28 cellular contexts compared by ENCODE assay signal in the genomic region with DNA sequence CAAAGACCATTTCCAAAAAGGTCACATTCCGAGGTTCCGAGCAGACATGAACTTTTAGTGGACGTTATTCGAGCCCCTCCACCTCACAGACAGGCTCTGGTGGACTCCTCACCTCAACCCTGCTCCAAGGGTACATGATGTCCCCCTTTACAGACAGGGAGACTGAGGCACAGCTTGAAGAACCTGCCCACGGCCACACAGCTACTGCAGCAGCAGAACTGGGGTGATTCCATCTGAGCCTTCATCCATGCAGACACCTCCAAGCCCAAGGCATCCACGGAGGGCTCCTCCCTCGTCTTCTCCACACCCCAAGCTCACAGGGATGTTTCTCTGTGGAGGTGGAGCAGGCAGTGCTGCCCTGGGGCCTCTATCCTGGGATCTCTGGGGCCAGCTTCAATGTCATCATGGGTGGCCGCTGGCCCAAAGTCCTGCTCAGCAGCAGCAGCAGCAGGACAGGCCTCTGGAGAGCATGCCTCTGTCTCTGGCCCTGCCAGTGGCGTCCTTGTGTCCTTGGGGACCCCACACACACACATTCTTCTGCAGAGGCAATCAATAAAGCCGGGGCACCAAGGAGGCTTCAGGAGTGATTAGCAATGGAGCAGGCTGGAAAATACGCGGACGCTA. TPM values are rescaled to one million over a fixed set of nuclear protein-coding genes. Genes with fewer than 3 reads are reported as not detected.
A peak's percentile ranks its signal among the peaks of the same experiment; 100 is the strongest.
DNase-seq lines count a peak whose midpoint lies in the region; ATAC-seq and TF ChIP-seq lines count a peak whose summit lies in the region.
"Had no signal": no experiment of that assay in that cellular context is flagged by ENCODE, and none has a peak within 500 bp of the region (broad histone marks: within the 10 kb centered on the region; RNA-seq: fewer than 3 reads in every experiment).

No MANE protein-coding gene starts in this region.

- H2AFZ ChIP-seq in neuronal stem cell (ENCODE audit: low read length): no peak overlapping the region
- H2AFZ ChIP-seq: hepatocyte had no signal

- H3K4me3 ChIP-seq in ascending aorta: no peak overlapping the region
- H3K4me3 ChIP-seq in neuronal stem cell (ENCODE audit: low read length in 2 of 2): no peak overlapping the region
- H3K4me3 ChIP-seq in thoracic aorta: no peak overlapping the region
- H3K4me3 ChIP-seq in mucosa of descending colon: no peak overlapping the region
- H3K4me3 ChIP-seq: esophagus squamous epithelium, hepatocyte, SK-N-MC had no signal

- H3K9me3 ChIP-seq in ascending aorta (no peaks in the 10 kb centered on the region), neuronal stem cell (replicated peaks in 1 of 2; ENCODE audit: control insufficient read depth in 2 of 2, insufficient read depth in 1 of 2, low read depth in 1 of 2, low read length in 2 of 2) (peaks cover 0 to 14% of the 10 kb centered on the region in 2 donors), thoracic aorta (no peaks in the 10 kb centered on the region), mucosa of descending colon (no peaks in the 10 kb centered on the region)
- H3K9me3 ChIP-seq: esophagus squamous epithelium had no signal

- no CpG with 5 or more reads among the region's 13 CpGs for WGBS in neuronal stem cell (ENCODE audit: extremely low coverage in 2 of 2, insufficient read length in 2 of 2, insufficient replicate concordance in 1 of 2), 2 donors

- no peak overlapping the region for H4K91ac ChIP-seq in neuronal stem cell (ENCODE audit: low read depth, low read length, poor library complexity)

- H3K4me2 ChIP-seq in neuronal stem cell (ENCODE audit: insufficient read depth, low read length, poor library complexity, severe bottlenecking): no peak overlapping the region
- H3K4me2 ChIP-seq: hepatocyte had no signal

- no peak overlapping the region for H2AK5ac ChIP-seq in neuronal stem cell (ENCODE audit: low read depth, low read length)

- DNase-seq in activated effector memory CD4-positive, alpha-beta T cell treated with anti-CD3 and anti-CD28 coated beads, Interleukin-2, amount 50 U/mL, for 16 hours: peak; percentile 30
- no peak for DNase-seq in activated effector memory CD4-positive, alpha-beta T cell treated with Interleukin-2 at 50 U/mL for 16 hours
- DNase-seq in ascending aorta (ENCODE audit: low spot score in 2 of 2) (peak in 1 of 2 donors; percentile 59), neuronal stem cell (ENCODE audit: low spot score) (no peak), thoracic aorta (ENCODE audit: low spot score) (no peak), HK-2 (ENCODE audit: unreplicated experiment) (no peak), GM10266 (ENCODE audit: extremely low spot score) (no peak), mucosa of descending colon (no peak)
- DNase-seq: 8988T; activated CD8-positive, alpha-beta T cell treated with anti-CD3 and anti-CD28 coated beads for 36 hours; CD4-positive, alpha-beta memory T cell; DMS 273 treated with DMSO at 0.1 percent for 48 hours; esophagus squamous epithelium; foreskin melanocyte; KG1; left colon; mesendoderm; MM.1S; naive B cell; NCI-H2081; NCI-H2227 treated with DMSO at 0.1 percent for 48 hours; NCI-H526 treated with DMSO at 0.1 percent for 48 hours; stimulated activated CD4-positive, alpha-beta T cell treated with anti-CD3 and anti-CD28 coated beads, Interleukin-4, amount 100 ng/mL, for 24 hours; T-helper 17 cell had no signal

- H3K4me1 ChIP-seq in ascending aorta: peaks cover 0 to 10% of the 10 kb centered on the region in 2 donors
- peaks cover 3 to 4% of the 10 kb centered on the region in 2 donors for H3K4me1 ChIP-seq in neuronal stem cell (ENCODE audit: control insufficient read depth in 2 of 2, insufficient read depth in 1 of 2, low read depth in 1 of 2, low read length in 2 of 2)
- peaks cover 5 to 34% of the 10 kb centered on the region in 2 donors for H3K4me1 ChIP-seq in thoracic aorta (ENCODE audit: control insufficient read depth in 1 of 2, low read depth in 2 of 2)
- no peaks in the 10 kb centered on the region for H3K4me1 ChIP-seq in mucosa of descending colon (ENCODE audit: low read depth)

- H4K8ac ChIP-seq in neuronal stem cell (ENCODE audit: low read depth, low read length): no peak overlapping the region

- no peak overlapping the region for H3K9ac ChIP-seq in neuronal stem cell (ENCODE audit: low read depth, low read length, poor library complexity)

- peak overlapping the region; percentile 36 to 66 for H3K27ac ChIP-seq in ascending aorta
- H3K27ac ChIP-seq in neuronal stem cell (replicated peaks; ENCODE audit: low read length): no peak overlapping the region
- peak overlapping the region; percentile 4 to 45 for H3K27ac ChIP-seq in thoracic aorta
- H3K27ac ChIP-seq: esophagus squamous epithelium, hepatocyte, SK-N-MC had no signal

- ATAC-seq in thoracic aorta (ENCODE audit: insufficient number of reproducible peaks, low FRiP score, low read depth) (no peak), mucosa of descending colon (no peak)
- ATAC-seq: activated CD8-positive, alpha-beta T cell treated with anti-CD3 and anti-CD28 coated beads for 36 hours; activated T-helper 17 cell treated with anti-CD3 and anti-CD28 coated beads, Interleukin-2, amount 50 U/mL, for 72 hours; stimulated activated effector memory CD8-positive, alpha-beta T cell treated with anti-CD3 and anti-CD28 coated beads, Interleukin-12 subunit alpha, Interleukin-12 subunit beta, amount 100 ng/mL, for 72 hours; T-helper 17 cell had no signal

- H3K36me3 ChIP-seq in ascending aorta (peaks cover 0 to 14% of the 10 kb centered on the region in 2 donors), neuronal stem cell (replicated peaks in 1 of 2; ENCODE audit: control insufficient read depth in 2 of 2, insufficient read depth in 2 of 2, low read length in 2 of 2) (peaks cover 1 to 12% of the 10 kb centered on the region in 2 donors), thoracic aorta (peaks cover 7% of the 10 kb centered on the region), mucosa of descending colon (ENCODE audit: low read depth) (no peaks in the 10 kb centered on the region)

- no peak overlapping the region for H3K4ac ChIP-seq in neuronal stem cell (ENCODE audit: low read length)

- no peak overlapping the region for H2BK5ac ChIP-seq in neuronal stem cell (ENCODE audit: low read length)

- intact Hi-C loops in ascending aorta (cut with DNase I) (no loop called here), mucosa of descending colon (cut with DNase I, micrococcal nuclease) (no loop called here)

- no peaks in the 10 kb centered on the region for H3K79me1 ChIP-seq in neuronal stem cell (ENCODE audit: low read depth, low read length)

- TF ChIP-seq CTCF in ascending aorta (IDR thresholded peaks at IDR 0.05) (no peak), thoracic aorta (IDR thresholded peaks at IDR 0.05) (no peak), GM10266 (IDR thresholded peaks at IDR 0.05; ENCODE audit: control insufficient read depth, insufficient read depth, low read depth, missing control alignments) (no peak), mucosa of descending colon (IDR thresholded peaks at IDR 0.05) (no peak)

- peak overlapping the region; percentile 49 for H3K23ac ChIP-seq in neuronal stem cell (ENCODE audit: low read depth, low read length, poor library complexity)

- no peak overlapping the region for H3K18ac ChIP-seq in neuronal stem cell (ENCODE audit: low read length)

- H2BK120ac ChIP-seq in neuronal stem cell (ENCODE audit: low read depth, low read length): no peak overlapping the region

- no peak overlapping the region for H2BK15ac ChIP-seq in neuronal stem cell (ENCODE audit: low read length)

- H3K14ac ChIP-seq in neuronal stem cell (ENCODE audit: low read length): no peak overlapping the region

- no peak overlapping the region for H2BK12ac ChIP-seq in neuronal stem cell (ENCODE audit: low read length)

- H3K27me3 ChIP-seq in ascending aorta (no peaks in the 10 kb centered on the region), neuronal stem cell (ENCODE audit: control insufficient read depth in 3 of 3, insufficient read depth in 3 of 3, low read depth in 1 of 3, low read length in 3 of 3) (no peaks in the 10 kb centered on the region), thoracic aorta (replicated peaks; ENCODE audit: insufficient read depth) (no peaks in the 10 kb centered on the region)
- H3K27me3 ChIP-seq: esophagus squamous epithelium, hepatocyte had no signal

RNA-seq across cellular contexts. Expression of gene ADI1, which starts 31.3 kb away (rescaled TPM):
- 40.9 TPM for total RNA-seq in ascending aorta
- polyA plus RNA-seq in neuronal stem cell (2013, experiment 1 of 2): 23.7 TPM
- polyA plus RNA-seq in neuronal stem cell (2013, experiment 2 of 2): 23.8 TPM
- total RNA-seq in thoracic aorta: 100 to 1,000 TPM; 120 to 126 TPM
- 10 to 100 TPM; 59.3 to 91.5 (median 70.4) TPM for total RNA-seq in mucosa of descending colon
